Comparison of ENCODE assay signal across 28 cellular contexts in the genomic region with DNA sequence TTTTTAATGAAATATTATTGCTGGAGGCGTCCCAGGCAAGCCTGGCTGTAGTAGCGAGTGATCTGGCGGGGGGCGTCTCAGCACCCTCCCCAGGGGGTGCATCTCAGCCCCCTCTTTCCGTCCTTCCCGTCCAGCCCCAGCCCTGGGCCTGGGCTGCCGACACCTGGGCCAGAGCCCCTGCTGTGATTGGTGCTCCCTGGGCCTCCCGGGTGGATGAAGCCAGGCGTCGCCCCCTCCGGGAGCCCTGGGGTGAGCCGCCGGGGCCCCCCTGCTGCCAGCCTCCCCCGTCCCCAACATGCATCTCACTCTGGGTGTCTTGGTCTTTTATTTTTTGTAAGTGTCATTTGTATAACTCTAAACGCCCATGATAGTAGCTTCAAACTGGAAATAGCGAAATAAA. TPM values are rescaled to one million over a fixed set of nuclear protein-coding genes. Genes with fewer than 3 reads are reported as not detected.
DNase-seq lines count a peak whose midpoint lies in the region; ATAC-seq, FAIRE-seq and TF ChIP-seq lines count a peak whose summit lies in the region.
"Had no signal": no experiment of that assay in that cellular context is flagged by ENCODE, and none has a peak within 500 bp of the region (broad histone marks: within the 10 kb centered on the region; RNA-seq: fewer than 3 reads in every experiment).

No MANE protein-coding gene starts in this region.

- H3K27ac ChIP-seq in A673 (ENCODE audit: low read depth, low read length, poor library complexity, severe bottlenecking) (no peak overlapping the region), RWPE1 (peak overlapping the region; percentile 99), endothelial cell of umbilical vein (ENCODE audit: insufficient read depth, low read depth, low read length) (no peak overlapping the region), SK-N-SH (ENCODE audit: low read depth in 2 of 2, low read length in 1 of 2) (no peak overlapping the region; a peak in 1 of 4 replicates)
- H3K27ac ChIP-seq: HL-60, PC-9 had no signal

- BruUV-seq in A673 (replicated peaks; lab: Mats Ljungman, UMichigan) (TSS peak; percentile 94), endothelial cell of umbilical vein (replicated peaks; lab: Mats Ljungman, UMichigan) (TSS peak; percentile 76)

- peaks cover 88% of the 10 kb centered on the region for H3F3A ChIP-seq in SK-N-SH (replicated peaks; ENCODE audit: insufficient read depth)

- no peak for TF ChIP-seq EP300 in SK-N-SH (IDR thresholded peaks at IDR 0.05; ENCODE audit: borderline replicate concordance in 1 of 2, low read depth in 1 of 2, low read length in 1 of 2)

- H2AFZ ChIP-seq in endothelial cell of umbilical vein (ENCODE audit: low read depth, low read length) (no peak overlapping the region), SK-N-SH (ENCODE audit: low read depth) (no peak overlapping the region)
- H2AFZ ChIP-seq: PC-9 had no signal

- H3K9me1 ChIP-seq in endothelial cell of umbilical vein (replicated peaks; ENCODE audit: control insufficient read depth, extremely low read depth, insufficient read depth, low read length), result no peaks in the 10 kb centered on the region

- H3K9me2 ChIP-seq in SK-N-SH, result no peaks in the 10 kb centered on the region

- H3K36me3 ChIP-seq in A673 (ENCODE audit: insufficient read depth, low read length, poor library complexity, severe bottlenecking) (peaks cover 43% of the 10 kb centered on the region), endothelial cell of umbilical vein (ENCODE audit: control insufficient read depth in 2 of 2, extremely low read depth in 1 of 2, insufficient read depth in 2 of 2, low read length in 2 of 2) (peaks cover 11 to 28% of the 10 kb centered on the region in 2 experiments), SK-N-SH (replicated peaks in 1 of 2; ENCODE audit: control insufficient read depth in 1 of 2, insufficient read depth in 2 of 2, low read length in 1 of 2) (peaks cover 34 to 51% of the 10 kb centered on the region in 2 experiments)

- H4K20me1 ChIP-seq in endothelial cell of umbilical vein (replicated peaks; ENCODE audit: control insufficient read depth, extremely low read depth, insufficient read depth, low read length) (no peaks in the 10 kb centered on the region), SK-N-SH (ENCODE audit: insufficient read depth) (peaks cover 76% of the 10 kb centered on the region)

- H3K9me3 ChIP-seq in A673 (ENCODE audit: low read depth, low read length, poor library complexity, severe bottlenecking) (no peaks in the 10 kb centered on the region), endothelial cell of umbilical vein (replicated peaks; ENCODE audit: control insufficient read depth, insufficient read depth, low read length) (no peaks in the 10 kb centered on the region), SK-N-SH (no peaks in the 10 kb centered on the region)

- H3K4me2 ChIP-seq in endothelial cell of umbilical vein (ENCODE audit: insufficient read depth, low read length) (no peak overlapping the region), SK-N-SH (no peak overlapping the region)
- H3K4me2 ChIP-seq: PC-9 had no signal

- ATAC-seq in HG02870 (IDR thresholded peaks at IDR 0.05; ENCODE audit: unreplicated experiment) (no peak), GM19467 (IDR thresholded peaks at IDR 0.05; ENCODE audit: unreplicated experiment) (no peak)

- TF ChIP-seq POLR2A in endothelial cell of umbilical vein (IDR thresholded peaks at IDR 0.05; ENCODE audit: low read depth, low read length), result no peak

- H3K4me1 ChIP-seq in A673 (ENCODE audit: insufficient read depth, low read length, poor library complexity, severe bottlenecking) (peaks cover 8% of the 10 kb centered on the region), endothelial cell of umbilical vein (ENCODE audit: control insufficient read depth, extremely low read depth, insufficient read depth, low read length) (peaks cover 5% of the 10 kb centered on the region), SK-N-SH (ENCODE audit: control insufficient read depth in 1 of 2, insufficient read depth in 2 of 2, low read depth in 1 of 2, low read length in 1 of 2) (no peaks in the 10 kb centered on the region)

- no peak for TF ChIP-seq CTCF in A673 (conservative IDR thresholded peaks at IDR 0.05; ENCODE audit: low read depth, low read length)
- no peak for TF ChIP-seq CTCF in RWPE1 (conservative IDR thresholded peaks at IDR 0.05; ENCODE audit: low read depth)
- no peak for TF ChIP-seq CTCF in endothelial cell of umbilical vein (IDR thresholded peaks at IDR 0.05; ENCODE audit: extremely low read depth in 1 of 2, insufficient read depth in 1 of 2, low read depth in 1 of 2, low read length in 2 of 2)
- no peak for TF ChIP-seq CTCF in SK-N-SH (IDR thresholded peaks at IDR 0.05)

- H3K9ac ChIP-seq in endothelial cell of umbilical vein (replicated peaks; ENCODE audit: extremely low read depth, insufficient read depth, low read length) (no peak overlapping the region), SK-N-SH (no peak overlapping the region)

- no peak for DNase-seq in A673 (ENCODE audit: low spot score)
- peak; percentile 7 for DNase-seq in ELF-1 (ENCODE audit: low read depth, low spot score)
- DNase-seq in RWPE1 (ENCODE audit: low spot score), result no peak
- DNase-seq in endothelial cell of umbilical vein (ENCODE audit: low read depth, low spot score), result no peak
- DNase-seq in SK-N-SH, result no peak
- DNase-seq: C1 segment of cervical spinal cord; CD4-positive, alpha-beta memory T cell; COR-L47; DMS79; EL; GF-D8; Karpas-422; NCI-H1092 treated with DMSO at 0.1 percent for 48 hours; NCI-H1436 treated with DMSO at 0.1 percent for 48 hours; NCI-H187 treated with DMSO at 0.1 percent for 48 hours; NCI-H2107; NCI-H446; NCI-H524 treated with DMSO at 0.1 percent for 48 hours; NCI-H774; NK-92 treated with Interleukin-12 subunit alpha and Interleukin-12 subunit beta, amount 100 ng/mL, for 24 hours; PC-9; RPMI8226; SHP77 treated with DMSO at 0.1 percent for 48 hours had no signal

- no peak for FAIRE-seq in endothelial cell of umbilical vein (lab: Jason Lieb, UNC)
- FAIRE-seq: A204.1, GM12892 had no signal

- WGBS in SK-N-SH (ENCODE audit: low lambda C conversion rate), result 91% methylated on average over 13 of the region's 16 CpGs

- intact Hi-C loops in A673 (cut with micrococcal nuclease; ENCODE audit: unreplicated experiment), result no loop called here
- intact Hi-C loops in endothelial cell of umbilical vein (cut with micrococcal nuclease), result no loop called here

- H3K4me3 ChIP-seq in A673 (ENCODE audit: low read depth, low read length, poor library complexity, severe bottlenecking), result no peak overlapping the region
- no peak overlapping the region for H3K4me3 ChIP-seq in endothelial cell of umbilical vein (replicated peaks in 1 of 3; ENCODE audit: insufficient read depth in 1 of 3, low read depth in 1 of 3, low read length in 3 of 3)
- H3K4me3 ChIP-seq in SK-N-SH (ENCODE audit: low read depth in 2 of 2, low read length in 1 of 2), result no peak overlapping the region
- H3K4me3 ChIP-seq: PC-9 had no signal

- POLR2A ChIA-PET in A673 (lab: Charles Lee; ENCODE audit: low non-redundant PET) (no interaction called here), RWPE1 (lab: Yijun Ruan, JAX; ENCODE audit: low non-redundant PET) (no interaction called here), endothelial cell of umbilical vein (lab: Charles Lee) (no interaction called here), SK-N-SH (lab: Yijun Ruan, JAX) (no interaction called here)

- peaks cover 20% of the 10 kb centered on the region for H3K79me2 ChIP-seq in endothelial cell of umbilical vein (ENCODE audit: control insufficient read depth, insufficient read depth, low read length)
- H3K79me2 ChIP-seq in SK-N-SH (ENCODE audit: insufficient read depth), result peaks cover 39% of the 10 kb centered on the region

- CTCF ChIA-PET in A673 (lab: Charles Lee), result no interaction called here
- CTCF ChIA-PET in RWPE1 (lab: Yijun Ruan, JAX), result no interaction called here
- CTCF ChIA-PET in endothelial cell of umbilical vein (lab: Charles Lee), result no interaction called here
- CTCF ChIA-PET in SK-N-SH (lab: Yijun Ruan, JAX), result no interaction called here

- H3K27me3 ChIP-seq in A673 (replicated peaks; ENCODE audit: insufficient read depth, low read depth, low read length, poor library complexity), result no peaks in the 10 kb centered on the region
- no peaks in the 10 kb centered on the region for H3K27me3 ChIP-seq in endothelial cell of umbilical vein (ENCODE audit: control insufficient read depth in 2 of 2, insufficient read depth in 2 of 2, low read length in 2 of 2)
- no peaks in the 10 kb centered on the region for H3K27me3 ChIP-seq in SK-N-SH (ENCODE audit: insufficient read depth)

- dilution Hi-C loops in endothelial cell of umbilical vein (cut with MboI; ENCODE audit: extremely low pct_ligation_motif_present, low sequenced_read_pairs), result no loop called here

- no peak for TF ChIP-seq RAD21 in SK-N-SH (IDR thresholded peaks at IDR 0.05; ENCODE audit: low read length)

TF ChIP-seq in endothelial cell of umbilical vein, 7 proteins besides CTCF, POLR2A, EP300 and RAD21 (continues in another document):
- no peak for TF ChIP-seq EZH2 (IDR thresholded peaks at IDR 0.05; ENCODE audit: borderline replicate concordance, low read depth, low read length, severe bottlenecking)
- TF ChIP-seq, protein P1, sequence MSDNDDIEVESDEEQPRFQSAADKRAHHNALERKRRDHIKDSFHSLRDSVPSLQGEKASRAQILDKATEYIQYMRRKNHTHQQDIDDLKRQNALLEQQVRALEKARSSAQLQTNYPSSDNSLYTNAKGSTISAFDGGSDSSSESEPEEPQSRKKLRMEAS (IDR thresholded peaks at IDR 0.05; ENCODE audit: insufficient read depth, insufficient read length), result no peak

TF ChIP-seq in SK-N-SH, 30 proteins besides CTCF, POLR2A, EP300 and RAD21 (continues in another document):
- TF ChIP-seq POLR2AphosphoS5 (IDR thresholded peaks at IDR 0.05; ENCODE audit: low read depth, low read length) (no peak), FOSL2 (IDR thresholded peaks at IDR 0.05; ENCODE audit: borderline replicate concordance, low read depth) (no peak), NFIC (IDR thresholded peaks at IDR 0.05; ENCODE audit: borderline replicate concordance) (no peak), FOXM1 (IDR thresholded peaks at IDR 0.05; ENCODE audit: low read depth) (no peak), CHD2 (IDR thresholded peaks at IDR 0.05; ENCODE audit: low read length, partially characterized antibody) (no peak), GABPA (IDR thresholded peaks at IDR 0.05; ENCODE audit: low read depth) (no peak)

RNA-seq across cellular contexts. Expression of gene FSCN1, which starts 13.6 kb away (rescaled TPM):
- total RNA-seq in A673 (2021) (475 and 479 TPM in 2 replicates), endothelial cell of umbilical vein (456 and 487 TPM in 2 replicates)
- polyA plus RNA-seq in endothelial cell of umbilical vein (339 and 407 TPM in 2 replicates), SK-N-SH (2012; rRNA removed) (222 and 287 TPM in 2 replicates)
- polyA plus RNA-seq in endothelial cell of umbilical vein (2011; cell fraction: cytosol; rRNA removed), result 155 and 249 TPM in 2 replicates
- 105 and 109 TPM in 2 replicates for polyA plus RNA-seq in endothelial cell of umbilical vein (2011; cell fraction: nucleus; rRNA removed)
- 157 and 195 TPM in 2 replicates for polyA plus RNA-seq in endothelial cell of umbilical vein (2012)
- 156 and 210 TPM in 2 replicates for polyA minus RNA-seq in endothelial cell of umbilical vein
- 151 TPM for polyA minus RNA-seq in endothelial cell of umbilical vein (2011; cell fraction: cytosol; rRNA and poly(A)+ RNA removed)
- 48.7 and 105 TPM in 2 replicates for polyA minus RNA-seq in endothelial cell of umbilical vein (2011; cell fraction: nucleus; rRNA and poly(A)+ RNA removed)
- 108 and 201 TPM in 2 replicates for polyA plus RNA-seq in SK-N-SH (2012; cell fraction: cytosol; rRNA removed)
- 255 and 304 TPM in 2 replicates for polyA plus RNA-seq in SK-N-SH (2012; cell fraction: nucleus; rRNA removed)
